In the genomic region with DNA sequence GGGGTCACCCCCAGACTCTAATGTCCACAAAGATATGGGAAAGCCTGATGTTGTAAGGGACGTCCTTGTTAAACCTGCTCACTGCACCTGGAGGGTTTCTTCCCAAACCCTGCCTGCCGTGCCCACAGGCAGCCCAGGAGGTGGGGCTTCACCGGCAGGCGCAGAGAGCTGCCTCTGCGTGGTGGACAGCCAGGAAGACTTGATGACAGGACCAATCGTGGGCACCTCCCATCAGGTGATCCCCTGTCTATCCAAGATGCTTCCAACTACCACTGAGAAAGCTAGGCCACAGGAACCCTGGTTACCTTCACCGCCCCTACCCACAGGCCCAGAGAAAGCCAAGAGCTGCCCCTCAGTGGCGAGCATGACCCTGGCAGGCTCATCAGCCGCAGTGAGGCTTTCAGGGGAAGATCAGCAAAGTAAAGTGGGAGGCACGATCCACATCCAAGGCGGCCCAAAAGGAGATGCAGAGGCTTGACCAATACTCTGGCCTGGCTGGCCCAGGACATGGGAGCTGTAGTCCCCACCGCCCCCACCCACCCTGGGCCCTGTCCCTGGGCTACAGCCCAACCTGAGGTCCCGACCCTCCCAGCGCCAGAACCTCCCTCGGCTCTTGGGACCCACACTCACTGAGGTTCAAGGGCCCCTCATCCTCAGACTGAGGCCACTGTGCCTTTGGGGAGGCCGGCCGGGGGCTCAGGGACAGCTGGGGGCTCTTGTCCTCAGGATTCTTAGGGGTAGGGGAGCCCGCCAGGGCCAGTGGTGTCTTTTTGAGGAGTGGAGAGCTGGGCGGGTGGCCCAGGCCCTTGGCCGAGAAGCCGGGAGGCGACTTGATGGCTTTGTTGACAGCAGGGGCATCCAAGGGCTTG, we compare ENCODE assay signal across 27 cellular contexts. TPM values are rescaled to one million over a fixed set of nuclear protein-coding genes. Genes with fewer than 3 reads are reported as not detected.
A peak's percentile ranks its signal among the peaks of the same experiment; 100 is the strongest.
DNase-seq lines count a peak whose midpoint lies in the region; ATAC-seq, FAIRE-seq and TF ChIP-seq lines count a peak whose summit lies in the region.
"Had no signal": no experiment of that assay in that cellular context is flagged by ENCODE, and none has a peak within 500 bp of the region (broad histone marks: within the 10 kb centered on the region; RNA-seq: fewer than 3 reads in every experiment).

No MANE protein-coding gene starts in this region.

- H3K9me3 ChIP-seq in BLaER1 (peaks cover 12% of the 10 kb centered on the region; the same call in 1 of the 2 replicates), K562 (replicated peaks; ENCODE audit: control insufficient read depth, insufficient read depth, low read depth, low read length) (no peaks in the 10 kb centered on the region), neural progenitor cell (ENCODE audit: low read depth) (no peaks in the 10 kb centered on the region)

- H2AFZ ChIP-seq in K562 (ENCODE audit: low read depth, low read length) (no peak overlapping the region), neural progenitor cell (replicated peaks) (no peak overlapping the region)
- H2AFZ ChIP-seq: GM23248 had no signal

- H3K4me3 ChIP-seq in BLaER1 (no peak overlapping the region), K562 (no peak overlapping the region), neural progenitor cell (no peak overlapping the region)

- CTCF ChIA-PET in activated naive CD4-positive, alpha-beta T cell treated with anti-CD3 and anti-CD28 coated beads, Interleukin-2, amount 10 ng/mL, durations not matched to agents 7 days and 5 days (lab: Charles Lee), result interaction anchor here (3.1 kb wide), 1 partner anchor 9 kb away, joined by 19 read pairs; the partner anchor contains the start of gene AKAP8L
- CTCF ChIA-PET in activated naive CD4-positive, alpha-beta T cell treated with anti-CD3 and anti-CD28 coated beads for 36 hours (lab: Charles Lee), result interaction anchor here (0.5 to 3.2 kb wide), 3 partner anchors 9 to 127 kb away, joined by 3 to 9 read pairs (median 3); no protein-coding TSS in a partner anchor
- CTCF ChIA-PET in K562 (lab: Yijun Ruan, JAX; ENCODE audit: low intra/inter-chr PET ratio), result no interaction called here

- no peak for FAIRE-seq in K562 (lab: Jason Lieb, UNC)

- no peak for TF ChIP-seq RAD21 in K562 (CRISPR knock-in tag; conservative IDR thresholded peaks at IDR 0.05 in 1 of 2, IDR thresholded peaks at IDR 0.05 in 1 of 2)

- WGBS in K562 (ENCODE audit: insufficient coverage, low coverage, missing lambda C conversion rate), result 96% methylated on average over 11 of the region's 22 CpGs

- no peak for DNase-seq in activated naive CD4-positive, alpha-beta T cell treated with anti-CD3 and anti-CD28 coated beads, Interleukin-2, amount 10 ng/mL, durations not matched to agents 7 days and 5 days
- no peak for DNase-seq in activated naive CD4-positive, alpha-beta T cell treated with anti-CD3 and anti-CD28 coated beads for 36 hours
- DNase-seq in K562 (ENCODE audit: extremely low read depth in 1 of 4, low spot score in 3 of 4) (no peak), neural progenitor cell (ENCODE audit: low spot score) (no peak), DMS53 treated with DMSO at 0.1 percent for 48 hours (lab: John Stamatoyannopoulos, UW; ENCODE audit: unreplicated experiment) (no peak), NCI-H524 (lab: John Stamatoyannopoulos, UW) (no peak)
- DNase-seq: AML-193; DMS79; GM23248; H9; HFFc6; NCI-H1092 treated with DMSO at 0.1 percent for 48 hours; NCI-H146; NCI-H2029; NCI-H2227 treated with DMSO at 0.1 percent for 48 hours; NCI-H510A treated with DMSO at 0.1 percent for 48 hours; NCI-H774; NK-92 treated with Interleukin-12 subunit alpha and Interleukin-12 subunit beta, amount 100 ng/mL, for 24 hours had no signal

- POLR2A ChIA-PET in K562 (lab: Yijun Ruan, JAX), result interaction anchor here (0.6 to 4.0 kb wide), 2 partner anchors 10 to 756 kb away, joined by 3 to 54 read pairs; partner anchors contain the start of genes AKAP8L and FAM32A

- peaks cover 25% of the 10 kb centered on the region for H3K36me3 Mint-ChIP-seq in activated naive CD4-positive, alpha-beta T cell treated with anti-CD3 and anti-CD28 coated beads, Interleukin-2, amount 10 ng/mL, durations not matched to agents 7 days and 5 days
- peaks cover 30% of the 10 kb centered on the region for H3K36me3 Mint-ChIP-seq in activated naive CD4-positive, alpha-beta T cell treated with anti-CD3 and anti-CD28 coated beads for 36 hours (ENCODE audit: low read depth)
- H3K36me3 Mint-ChIP-seq in neural progenitor cell, result peaks cover 18% of the 10 kb centered on the region

- no peak for TF ChIP-seq CTCF in K562 (IDR thresholded peaks at IDR 0.05 in 2 of 3, conservative IDR thresholded peaks at IDR 0.05 in 1 of 3; ENCODE audit: insufficient read depth in 2 of 3, low read depth in 1 of 3, low read length in 3 of 3)
- no peak for TF ChIP-seq CTCF in neural progenitor cell (IDR thresholded peaks at IDR 0.05)

- no peaks in the 10 kb centered on the region for H3K9me3 Mint-ChIP-seq in activated naive CD4-positive, alpha-beta T cell treated with anti-CD3 and anti-CD28 coated beads, Interleukin-2, amount 10 ng/mL, durations not matched to agents 7 days and 5 days
- no peaks in the 10 kb centered on the region for H3K9me3 Mint-ChIP-seq in activated naive CD4-positive, alpha-beta T cell treated with anti-CD3 and anti-CD28 coated beads for 36 hours
- peaks cover 2% of the 10 kb centered on the region for H3K9me3 Mint-ChIP-seq in neural progenitor cell
- H3K9me3 Mint-ChIP-seq: H9, HFFc6 had no signal

- peaks cover 5% of the 10 kb centered on the region for H3K9me1 ChIP-seq in K562 (ENCODE audit: control insufficient read depth, insufficient read depth, low read length)

- no peak for TF ChIP-seq EP300 in K562 (IDR thresholded peaks at IDR 0.05; ENCODE audit: low read length)

- in situ Hi-C loops in K562 (cut with MboI), result no loop called here

- H3K36me3 ChIP-seq in BLaER1 (peaks cover 68% of the 10 kb centered on the region), K562 (ENCODE audit: control insufficient read depth, insufficient read depth, low read length) (peaks cover 68% of the 10 kb centered on the region), neural progenitor cell (no peaks in the 10 kb centered on the region)

- H3K4me3 Mint-ChIP-seq in activated naive CD4-positive, alpha-beta T cell treated with anti-CD3 and anti-CD28 coated beads, Interleukin-2, amount 10 ng/mL, durations not matched to agents 7 days and 5 days, result no peak overlapping the region
- H3K4me3 Mint-ChIP-seq in activated naive CD4-positive, alpha-beta T cell treated with anti-CD3 and anti-CD28 coated beads for 36 hours, result no peak overlapping the region
- H3K4me3 Mint-ChIP-seq in neural progenitor cell, result peak overlapping the region; percentile 55
- H3K4me3 Mint-ChIP-seq: CD14-positive monocyte, HFFc6 had no signal

- no peaks in the 10 kb centered on the region for H3K27me3 ChIP-seq in BLaER1
- no peaks in the 10 kb centered on the region for H3K27me3 ChIP-seq in K562 (ENCODE audit: control insufficient read depth in 2 of 2, insufficient read depth in 2 of 2, low read length in 2 of 2)
- H3K27me3 ChIP-seq in neural progenitor cell, result no peaks in the 10 kb centered on the region

- H3K27me3 Mint-ChIP-seq in activated naive CD4-positive, alpha-beta T cell treated with anti-CD3 and anti-CD28 coated beads, Interleukin-2, amount 10 ng/mL, durations not matched to agents 7 days and 5 days, result no peaks in the 10 kb centered on the region
- H3K27me3 Mint-ChIP-seq in activated naive CD4-positive, alpha-beta T cell treated with anti-CD3 and anti-CD28 coated beads for 36 hours (ENCODE audit: low read depth), result no peaks in the 10 kb centered on the region
- peaks cover 8% of the 10 kb centered on the region for H3K27me3 Mint-ChIP-seq in neural progenitor cell (ENCODE audit: insufficient read depth, low read depth)

- peak overlapping the region; percentile 37 for H3K27ac Mint-ChIP-seq in activated naive CD4-positive, alpha-beta T cell treated with anti-CD3 and anti-CD28 coated beads, Interleukin-2, amount 10 ng/mL, durations not matched to agents 7 days and 5 days
- no peak overlapping the region for H3K27ac Mint-ChIP-seq in activated naive CD4-positive, alpha-beta T cell treated with anti-CD3 and anti-CD28 coated beads for 36 hours
- no peak overlapping the region for H3K27ac Mint-ChIP-seq in neural progenitor cell
- H3K27ac Mint-ChIP-seq: H9, HFFc6 had no signal

- peak overlapping the region; percentile 99; the same call in 1 of the 2 replicates for H3K9ac ChIP-seq in BLaER1
- peak overlapping the region in 1 of 2 experiments; percentile 10; a peak in 1 of 4 replicates for H3K9ac ChIP-seq in K562 (ENCODE audit: insufficient read depth in 1 of 2, low read depth in 2 of 2, low read length in 2 of 2)
- no peak overlapping the region for H3K9ac ChIP-seq in neural progenitor cell
- H3K9ac ChIP-seq: KMS-11 had no signal

- no TSS peak for BruUV-seq in K562 (replicated peaks; lab: Mats Ljungman, UMichigan)

- ATAC-seq in K562, result no peak
- no peak for ATAC-seq in GM21360 (IDR thresholded peaks at IDR 0.05; ENCODE audit: unreplicated experiment)
- ATAC-seq: Panc1 had no signal

- H4K20me1 ChIP-seq in BLaER1, result peaks cover 71% of the 10 kb centered on the region
- no peaks in the 10 kb centered on the region for H4K20me1 ChIP-seq in K562 (replicated peaks; ENCODE audit: control insufficient read depth, insufficient read depth, low read length)
- H4K20me1 ChIP-seq in neural progenitor cell (ENCODE audit: low read depth), result peaks cover 27% of the 10 kb centered on the region

- no peak overlapping the region for H3K27ac ChIP-seq in BLaER1
- no peak overlapping the region for H3K27ac ChIP-seq in K562 (ENCODE audit: extremely low read depth, low read depth, low read length)
- no peak overlapping the region for H3K27ac ChIP-seq in neural progenitor cell
- H3K27ac ChIP-seq: GM23248, KMS-11 had no signal

- TF ChIP-seq POLR2A in K562 (conservative IDR thresholded peaks at IDR 0.05), result no peak

- H3K4me2 ChIP-seq in BLaER1 (no peak overlapping the region), K562 (ENCODE audit: insufficient read depth, low read length) (no peak overlapping the region), neural progenitor cell (no peak overlapping the region)
- H3K4me2 ChIP-seq: KMS-11 had no signal

- H3F3A ChIP-seq in neural progenitor cell (ENCODE audit: low read depth), result peaks cover 11% of the 10 kb centered on the region

- H3K4me1 Mint-ChIP-seq in activated naive CD4-positive, alpha-beta T cell treated with anti-CD3 and anti-CD28 coated beads, Interleukin-2, amount 10 ng/mL, durations not matched to agents 7 days and 5 days, result peaks cover 34% of the 10 kb centered on the region
- H3K4me1 Mint-ChIP-seq in activated naive CD4-positive, alpha-beta T cell treated with anti-CD3 and anti-CD28 coated beads for 36 hours (ENCODE audit: low read depth), result peaks cover 30% of the 10 kb centered on the region
- H3K4me1 Mint-ChIP-seq in neural progenitor cell, result peaks cover 24% of the 10 kb centered on the region

- peaks cover 44% of the 10 kb centered on the region for H3K79me2 ChIP-seq in K562 (ENCODE audit: control insufficient read depth, insufficient read depth, low read length)
- H3K79me2 ChIP-seq in neural progenitor cell (ENCODE audit: low read depth), result peaks cover 36% of the 10 kb centered on the region

- intact Hi-C loops in activated naive CD4-positive, alpha-beta T cell treated with anti-CD3 and anti-CD28 coated beads for 36 hours (cut with micrococcal nuclease), result no loop called here
- intact Hi-C loops in K562 (cut with micrococcal nuclease), result no loop called here

- H3K4me1 ChIP-seq in BLaER1, result peaks cover 30% of the 10 kb centered on the region
- H3K4me1 ChIP-seq in K562 (replicated peaks in 1 of 2; ENCODE audit: control insufficient read depth in 2 of 2, insufficient read depth in 2 of 2, low read length in 2 of 2), result peaks cover 8 to 48% of the 10 kb centered on the region in 2 experiments; a peak in 4 of 5 replicates
- peaks cover 5% of the 10 kb centered on the region for H3K4me1 ChIP-seq in neural progenitor cell

RNA-seq across cellular contexts. Expression of gene AKAP8L, which starts 10.4 kb away (rescaled TPM):
- total RNA-seq in activated naive CD4-positive, alpha-beta T cell treated with anti-CD3 and anti-CD28 coated beads for 36 hours, result 100 to 1,000 TPM; 127 to 140 TPM
- 365 and 641 TPM in 2 replicates for total RNA-seq in K562 (2011; cell fraction: chromatin; rRNA removed; ENCODE audit: low replicate concordance)
- 279 and 316 TPM in 2 replicates for total RNA-seq in K562 (2011; cell fraction: nucleolus; rRNA removed)
- 296 and 300 TPM in 2 replicates for total RNA-seq in K562 (2011; cell fraction: nucleoplasm; rRNA removed)
- total RNA-seq in K562 (2014; rRNA removed) (108 and 121 TPM in 2 replicates), K562 (2014; rRNA removed; fragmentation: Illumina TruSeq; extraction: Trizol) (61.1 and 65.5 TPM in 2 replicates), K562 (2015; rRNA removed; fragmentation: Illumina TruSeq; extraction: Trizol) (66.6 and 70.7 TPM in 2 replicates), K562 (2021) (107 and 116 TPM in 2 replicates), neural progenitor cell (ENCODE audit: low replicate concordance) (131 and 210 TPM in 2 replicates)
- polyA plus RNA-seq in K562 (2011; rRNA removed) (56.8 and 95.7 TPM in 2 replicates), K562 (2014; fragmentation: Illumina TruSeq; extraction: Trizol) (75.8 and 84.0 TPM in 2 replicates), K562 (2014; fragmentation: Nextera tagmentation; extraction: Ambion mirVana) (1 to 10 TPM; 2.4 to 7.0 TPM), K562 (2014; rRNA removed) (92.5 and 111 TPM in 2 replicates)
- 40.7 and 50.0 TPM in 2 replicates for polyA plus RNA-seq in K562 (2011; cell fraction: cytosol; rRNA removed)
- polyA plus RNA-seq in K562 (2011; cell fraction: nucleus; rRNA removed), result 617 and 798 TPM in 2 replicates
- polyA plus RNA-seq in K562 (2012), result 66.2 and 79.9 TPM in 2 replicates
- 60.0 and 69.5 TPM in 2 replicates for polyA minus RNA-seq in K562 (2011; rRNA and poly(A)+ RNA removed)
- 41.5 and 61.7 TPM in 2 replicates for polyA minus RNA-seq in K562 (2011; cell fraction: cytosol; rRNA and poly(A)+ RNA removed)
- polyA minus RNA-seq in K562 (2011; cell fraction: nucleus; rRNA and poly(A)+ RNA removed), result 85.4 and 122 TPM in 2 replicates

RNA-seq across cellular contexts. Expression of gene WIZ, which starts 20.6 kb away (rescaled TPM):
- 10 to 100 TPM; 16.5 to 16.7 TPM for total RNA-seq in activated naive CD4-positive, alpha-beta T cell treated with anti-CD3 and anti-CD28 coated beads for 36 hours
- 13.2 and 37.4 TPM in 2 replicates for total RNA-seq in K562 (2011; cell fraction: chromatin; rRNA removed; ENCODE audit: low replicate concordance)
- total RNA-seq in K562 (2011; cell fraction: nucleolus; rRNA removed), result 27.4 and 28.3 TPM in 2 replicates
- total RNA-seq in K562 (2011; cell fraction: nucleoplasm; rRNA removed), result 20.2 and 22.8 TPM in 2 replicates
- total RNA-seq in K562 (2014; rRNA removed) (13.9 and 16.0 TPM in 2 replicates), K562 (2014; rRNA removed; fragmentation: Illumina TruSeq; extraction: Trizol) (1.1 and 1.3 TPM in 2 replicates), K562 (2015; rRNA removed; fragmentation: Illumina TruSeq; extraction: Trizol) (4.8 and 5.4 TPM in 2 replicates), K562 (2021) (32.7 and 37.5 TPM in 2 replicates), neural progenitor cell (ENCODE audit: low replicate concordance) (9.1 and 30.3 TPM in 2 replicates)
- polyA plus RNA-seq in K562 (2011; rRNA removed) (3.7 and 4.7 TPM in 2 replicates), K562 (2014; fragmentation: Illumina TruSeq; extraction: Trizol) (9.4 and 22.9 TPM in 2 replicates), K562 (2014; fragmentation: Nextera tagmentation; extraction: Ambion mirVana) (under 1 TPM; 0.06 to 0.08 TPM), K562 (2014; rRNA removed) (19.1 and 21.8 TPM in 2 replicates)
- polyA plus RNA-seq in K562 (2011; cell fraction: cytosol; rRNA removed), result 5.3 and 12.2 TPM in 2 replicates
- polyA plus RNA-seq in K562 (2011; cell fraction: nucleus; rRNA removed), result 16.0 and 33.9 TPM in 2 replicates
- polyA plus RNA-seq in K562 (2012), result 18.0 and 22.2 TPM in 2 replicates
- 0.63 and 1.1 TPM in 2 replicates for polyA minus RNA-seq in K562 (2011; rRNA and poly(A)+ RNA removed)
- 7.5 and 9.4 TPM in 2 replicates for polyA minus RNA-seq in K562 (2011; cell fraction: cytosol; rRNA and poly(A)+ RNA removed)
- polyA minus RNA-seq in K562 (2011; cell fraction: nucleus; rRNA and poly(A)+ RNA removed), result 5.3 and 6.5 TPM in 2 replicates

RNA-seq across cellular contexts. Expression of gene RASAL3, which starts 35.2 kb away (rescaled TPM):
- total RNA-seq in activated naive CD4-positive, alpha-beta T cell treated with anti-CD3 and anti-CD28 coated beads for 36 hours, result 10 to 100 TPM; 63.2 to 66.2 TPM
- total RNA-seq in K562 (2011; cell fraction: chromatin; rRNA removed; ENCODE audit: low replicate concordance), result 0.35 TPM in 1 of 2 replicates, not detected in the other
- total RNA-seq in K562 (2011; cell fraction: nucleolus; rRNA removed), result 0.13 TPM in 1 of 2 replicates, not detected in the other
- total RNA-seq in K562 (2011; cell fraction: nucleoplasm; rRNA removed), result 2.5 TPM in 1 of 2 replicates, not detected in the other
- total RNA-seq in K562 (2014; rRNA removed), result 0.04 TPM in 1 of 2 replicates, not detected in the other
- total RNA-seq in K562 (2014; rRNA removed; fragmentation: Illumina TruSeq; extraction: Trizol), result not detected in 2 replicates
- total RNA-seq in K562 (2015; rRNA removed; fragmentation: Illumina TruSeq; extraction: Trizol), result not detected in 2 replicates
- total RNA-seq in K562 (2021), result 0.44 and 0.87 TPM in 2 replicates
- polyA plus RNA-seq in K562 (2011; rRNA removed), result not detected in 2 replicates
- polyA plus RNA-seq in K562 (2011; cell fraction: cytosol; rRNA removed), result 0.01 TPM in 1 of 2 replicates, not detected in the other
- polyA plus RNA-seq in K562 (2011; cell fraction: nucleus; rRNA removed), result 0.04 and 0.16 TPM in 2 replicates
- 0.08 and 0.16 TPM in 2 replicates for polyA plus RNA-seq in K562 (2012)
- polyA plus RNA-seq in K562 (2014; fragmentation: Illumina TruSeq; extraction: Trizol), result not detected in 2 replicates
- not detected for polyA plus RNA-seq in K562 (2014; fragmentation: Nextera tagmentation; extraction: Ambion mirVana)
- polyA plus RNA-seq in K562 (2014; rRNA removed), result 0.07 TPM in 1 of 2 replicates, not detected in the other
- not detected in 2 replicates for polyA minus RNA-seq in K562 (2011; rRNA and poly(A)+ RNA removed)
- polyA minus RNA-seq in K562 (2011; cell fraction: cytosol; rRNA and poly(A)+ RNA removed), result not detected in 2 replicates
- polyA minus RNA-seq in K562 (2011; cell fraction: nucleus; rRNA and poly(A)+ RNA removed), result not detected in 2 replicates
- total RNA-seq in neural progenitor cell (ENCODE audit: low replicate concordance), result not detected in 2 replicates
- total RNA-seq: A172, GM23248, HFFc6, HT1080, SK-MEL-5 had no signal
- polyA plus RNA-seq: GM23248 had no signal

RNA-seq across cellular contexts. Expression of gene AKAP8, which starts 49.6 kb away (rescaled TPM):
- 10 to 100 TPM; 27.1 to 30.3 TPM for total RNA-seq in activated naive CD4-positive, alpha-beta T cell treated with anti-CD3 and anti-CD28 coated beads for 36 hours
- total RNA-seq in K562 (2011; cell fraction: chromatin; rRNA removed; ENCODE audit: low replicate concordance), result 47.6 and 50.3 TPM in 2 replicates
- 26.3 and 27.0 TPM in 2 replicates for total RNA-seq in K562 (2011; cell fraction: nucleolus; rRNA removed)
- 22.2 and 28.7 TPM in 2 replicates for total RNA-seq in K562 (2011; cell fraction: nucleoplasm; rRNA removed)
- total RNA-seq in K562 (2014; rRNA removed), result 33.5 and 34.2 TPM in 2 replicates
- 13.3 and 13.8 TPM in 2 replicates for total RNA-seq in K562 (2014; rRNA removed; fragmentation: Illumina TruSeq; extraction: Trizol)
- 20.2 and 22.6 TPM in 2 replicates for total RNA-seq in K562 (2015; rRNA removed; fragmentation: Illumina TruSeq; extraction: Trizol)
- 49.9 and 56.5 TPM in 2 replicates for total RNA-seq in K562 (2021)
- polyA plus RNA-seq in K562 (2011; rRNA removed), result 15.0 and 18.4 TPM in 2 replicates
- polyA plus RNA-seq in K562 (2011; cell fraction: cytosol; rRNA removed), result 13.4 and 17.8 TPM in 2 replicates
- 42.2 and 65.9 TPM in 2 replicates for polyA plus RNA-seq in K562 (2011; cell fraction: nucleus; rRNA removed)
- 17.0 and 17.1 TPM in 2 replicates for polyA plus RNA-seq in K562 (2012)
- 14.6 and 17.0 TPM in 2 replicates for polyA plus RNA-seq in K562 (2014; fragmentation: Illumina TruSeq; extraction: Trizol)
- polyA plus RNA-seq in K562 (2014; fragmentation: Nextera tagmentation; extraction: Ambion mirVana), result 1 to 10 TPM; 3.4 to 4.4 TPM
- 25.5 and 27.4 TPM in 2 replicates for polyA plus RNA-seq in K562 (2014; rRNA removed)
- polyA minus RNA-seq in K562 (2011; rRNA and poly(A)+ RNA removed), result 9.5 and 10.9 TPM in 2 replicates
- 15.0 and 18.3 TPM in 2 replicates for polyA minus RNA-seq in K562 (2011; cell fraction: cytosol; rRNA and poly(A)+ RNA removed)
- polyA minus RNA-seq in K562 (2011; cell fraction: nucleus; rRNA and poly(A)+ RNA removed), result 9.3 and 10.6 TPM in 2 replicates
- total RNA-seq in neural progenitor cell (ENCODE audit: low replicate concordance), result 20.1 and 23.7 TPM in 2 replicates

RNA-seq across cellular contexts. Expression of gene PGLYRP2, which starts 50.1 kb away (rescaled TPM):
- total RNA-seq in activated naive CD4-positive, alpha-beta T cell treated with anti-CD3 and anti-CD28 coated beads for 36 hours, result under 1 TPM; 0.07 TPM
- total RNA-seq in K562 (2011; cell fraction: chromatin; rRNA removed; ENCODE audit: low replicate concordance), result not detected in 2 replicates
- not detected in 2 replicates for total RNA-seq in K562 (2011; cell fraction: nucleolus; rRNA removed)
- not detected in 2 replicates for total RNA-seq in K562 (2011; cell fraction: nucleoplasm; rRNA removed)
- not detected in 2 replicates for total RNA-seq in K562 (2014; rRNA removed)
- not detected in 2 replicates for total RNA-seq in K562 (2014; rRNA removed; fragmentation: Illumina TruSeq; extraction: Trizol)
- not detected in 2 replicates for total RNA-seq in K562 (2015; rRNA removed; fragmentation: Illumina TruSeq; extraction: Trizol)
- total RNA-seq in K562 (2021), result not detected in 2 replicates
- polyA plus RNA-seq in K562 (2011; rRNA removed), result not detected in 2 replicates
- polyA plus RNA-seq in K562 (2011; cell fraction: cytosol; rRNA removed), result not detected in 2 replicates
- polyA plus RNA-seq in K562 (2011; cell fraction: nucleus; rRNA removed), result not detected in 2 replicates
- polyA plus RNA-seq in K562 (2012), result not detected in 2 replicates
- not detected in 2 replicates for polyA plus RNA-seq in K562 (2014; fragmentation: Illumina TruSeq; extraction: Trizol)
- not detected for polyA plus RNA-seq in K562 (2014; fragmentation: Nextera tagmentation; extraction: Ambion mirVana)
- not detected in 2 replicates for polyA plus RNA-seq in K562 (2014; rRNA removed)
- polyA minus RNA-seq in K562 (2011; rRNA and poly(A)+ RNA removed), result not detected in 2 replicates
- polyA minus RNA-seq in K562 (2011; cell fraction: cytosol; rRNA and poly(A)+ RNA removed), result not detected in 2 replicates
- polyA minus RNA-seq in K562 (2011; cell fraction: nucleus; rRNA and poly(A)+ RNA removed), result not detected in 2 replicates
- not detected in 2 replicates for total RNA-seq in neural progenitor cell (ENCODE audit: low replicate concordance)
- total RNA-seq: A172, GM23248, H9, HFFc6, HT1080, SK-MEL-5 had no signal
- polyA plus RNA-seq: AG04450, GM23248 had no signal

Comparison
In these comparisons a context has a peak if more than half of its experiments do, and no peak if none do; other contexts are left out.
1. RNA of gene RASAL3, which starts 35.2 kb away (total RNA-seq): 63.2 to 66.2 TPM in activated naive CD4-positive, alpha-beta T cell treated with anti-CD3 and anti-CD28 coated beads for 36 hours; 0.04 to 2.5 TPM in K562 and not detected in neural progenitor cell; every median in the first group is over 10 times any median in the second.